Comparison of ENCODE assay signal across 1 cellular context in the genomic region with DNA sequence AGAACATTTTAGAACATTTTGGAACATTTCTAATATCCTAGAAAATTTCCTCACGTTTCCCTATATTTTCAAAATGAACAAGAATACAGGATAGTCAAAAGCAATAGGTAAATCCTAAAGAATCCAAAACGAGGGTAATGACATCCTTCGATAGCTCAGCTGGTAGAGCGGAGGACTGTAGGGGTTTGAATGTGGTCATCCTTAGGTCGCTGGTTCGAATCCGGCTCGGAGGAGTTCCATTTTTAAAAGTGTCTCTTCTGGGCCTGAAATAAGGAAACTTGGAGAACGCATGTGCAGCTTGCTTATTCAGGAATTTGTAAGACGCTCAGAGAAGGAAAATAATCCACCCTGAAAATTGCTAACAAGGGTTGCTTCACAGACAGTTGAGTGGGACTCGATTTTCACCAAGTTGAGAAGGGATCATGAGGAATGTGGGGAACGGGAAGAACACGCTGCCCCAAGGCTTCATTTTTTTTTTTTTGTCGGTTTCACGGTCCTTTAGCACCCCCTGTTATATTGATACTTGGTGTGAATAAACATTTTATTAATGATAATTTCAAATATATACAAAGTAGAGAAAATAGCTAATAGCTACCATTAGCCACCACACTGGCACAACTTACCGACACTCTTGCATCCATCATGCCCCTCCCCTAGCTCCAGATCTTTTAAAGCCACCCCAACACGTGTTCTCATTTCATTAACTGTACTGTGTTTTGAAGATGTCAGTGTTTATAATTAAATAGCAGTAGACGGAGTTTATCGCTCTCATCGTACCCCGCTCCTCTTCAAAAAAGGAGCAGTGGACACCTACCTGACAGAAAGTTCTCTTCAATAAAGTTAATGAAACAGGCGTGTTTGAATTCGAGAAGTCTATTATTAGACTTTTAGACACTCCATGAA.
TF ChIP-seq lines count a peak whose summit lies in the region.

No MANE protein-coding gene starts in this region.

TF ChIP-seq in K562, 482 proteins besides CTCF, POLR2A, EP300 and RAD21 (continued from another document and continues in another):
- TF ChIP-seq MEF2D (tag; conservative IDR thresholded peaks at IDR 0.05; ENCODE audit: low read depth) (no peak), ZNF584 (CRISPR knock-in tag; IDR thresholded peaks at IDR 0.05; ENCODE audit: low read depth) (peak; percentile 33; the same call in 1 of the 2 replicates), KAT7 (CRISPR knock-in tag; IDR thresholded peaks at IDR 0.05; ENCODE audit: borderline replicate concordance) (0 out of 2 replicates have a peak, but pooled peaks have one; percentile 62), ZFP36 (IDR thresholded peaks at IDR 0.05; ENCODE audit: low read depth, low read length, partially characterized antibody) (no peak), MTA1 (IDR thresholded peaks at IDR 0.05; ENCODE audit: borderline replicate concordance) (peak; percentile 46; the same call in 1 of the 2 replicates), ZNF316 (IDR thresholded peaks at IDR 0.05) (no peak), CSDE1 (IDR thresholded peaks at IDR 0.05) (peak in 1 of 2 experiments; percentile 76; a peak in 2 of 4 replicates), IRF1 (CRISPR knock-in tag; IDR thresholded peaks at IDR 0.05; ENCODE audit: borderline replicate concordance) (no peak), MLLT1 (IDR thresholded peaks at IDR 0.05) (no peak; a peak in 2 of 4 replicates), KLF10 (CRISPR knock-in tag; IDR thresholded peaks at IDR 0.05) (no peak), NFXL1 (CRISPR knock-in tag; IDR thresholded peaks at IDR 0.05) (no peak), ZNF644 (tag; IDR thresholded peaks at IDR 0.05; ENCODE audit: low read depth) (no peak), PHTF2 (CRISPR knock-in tag; IDR thresholded peaks at IDR 0.05) (no peak), ETV6 (IDR thresholded peaks at IDR 0.05; ENCODE audit: borderline replicate concordance in 1 of 2, low read depth in 2 of 2, low read length in 1 of 2) (peak; percentile 25 to 54; a peak in 1 of 4 replicates), ETV6 (CRISPR knock-in tag; IDR thresholded peaks at IDR 0.05; ENCODE audit: borderline replicate concordance) (no peak), PURB (CRISPR knock-in tag; IDR thresholded peaks at IDR 0.05; ENCODE audit: low read depth) (no peak), GABPA (tag; conservative IDR thresholded peaks at IDR 0.05; ENCODE audit: low read depth) (no peak), SRSF1 (IDR thresholded peaks at IDR 0.05; ENCODE audit: low read depth, low read length) (no peak), ZBTB1 (CRISPR knock-in tag; IDR thresholded peaks at IDR 0.05; ENCODE audit: borderline replicate concordance, low read depth) (no peak), FOXJ3 (CRISPR knock-in tag; IDR thresholded peaks at IDR 0.05) (no peak), ZC3H8 (IDR thresholded peaks at IDR 0.05) (no peak), PHB2 (IDR thresholded peaks at IDR 0.05; ENCODE audit: low read depth) (no peak), ZNF586 (CRISPR knock-in tag; conservative IDR thresholded peaks at IDR 0.05) (no peak), ZNF655 (CRISPR knock-in tag; IDR thresholded peaks at IDR 0.05) (no peak), ZNF551 (CRISPR knock-in tag; IDR thresholded peaks at IDR 0.05) (no peak), IRF2 (CRISPR knock-in tag; IDR thresholded peaks at IDR 0.05) (no peak), NELFE (IDR thresholded peaks at IDR 0.05; ENCODE audit: insufficient read depth, insufficient read length) (no peak), NONO (IDR thresholded peaks at IDR 0.05; ENCODE audit: low read depth in 2 of 2, low read length in 1 of 2) (no peak), PHF21A (IDR thresholded peaks at IDR 0.05; ENCODE audit: borderline replicate concordance, low read depth) (no peak; the same call in 1 of the 2 replicates), PHF20 (IDR thresholded peaks at IDR 0.05; ENCODE audit: partially characterized antibody) (no peak), ZFPM2 (CRISPR knock-in tag; IDR thresholded peaks at IDR 0.05) (no peak), COPS2 (conservative IDR thresholded peaks at IDR 0.05) (no peak), HMG20A (CRISPR knock-in tag; conservative IDR thresholded peaks at IDR 0.05) (no peak), KLF16 (IDR thresholded peaks at IDR 0.05) (no peak), CTBP1 (IDR thresholded peaks at IDR 0.05; ENCODE audit: borderline replicate concordance) (no peak; the same call in 1 of the 2 replicates), SMARCC2 (IDR thresholded peaks at IDR 0.05; ENCODE audit: low read depth) (no peak), ZBED1 (IDR thresholded peaks at IDR 0.05) (no peak), FOXM1 (IDR thresholded peaks at IDR 0.05; ENCODE audit: low read depth) (no peak), FOXM1 (CRISPR knock-in tag; IDR thresholded peaks at IDR 0.05; ENCODE audit: low read depth) (no peak), ILK (tag; IDR thresholded peaks at IDR 0.05; ENCODE audit: borderline replicate concordance, low read depth) (no peak), CEBPZ (IDR thresholded peaks at IDR 0.05; ENCODE audit: borderline replicate concordance, low read depth, low read length) (no peak), ZNF696 (CRISPR knock-in tag; conservative IDR thresholded peaks at IDR 0.05) (no peak), TAF9B (IDR thresholded peaks at IDR 0.05; ENCODE audit: partially characterized antibody) (peak; percentile 18)
- TF ChIP-seq, protein P1, sequence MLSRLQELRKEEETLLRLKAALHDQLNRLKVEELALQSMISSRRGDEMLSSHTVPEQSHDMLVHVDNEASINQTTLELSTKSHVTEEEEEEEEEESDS (CRISPR knock-in tag; IDR thresholded peaks at IDR 0.05), result no peak
- TF ChIP-seq, protein P2, sequence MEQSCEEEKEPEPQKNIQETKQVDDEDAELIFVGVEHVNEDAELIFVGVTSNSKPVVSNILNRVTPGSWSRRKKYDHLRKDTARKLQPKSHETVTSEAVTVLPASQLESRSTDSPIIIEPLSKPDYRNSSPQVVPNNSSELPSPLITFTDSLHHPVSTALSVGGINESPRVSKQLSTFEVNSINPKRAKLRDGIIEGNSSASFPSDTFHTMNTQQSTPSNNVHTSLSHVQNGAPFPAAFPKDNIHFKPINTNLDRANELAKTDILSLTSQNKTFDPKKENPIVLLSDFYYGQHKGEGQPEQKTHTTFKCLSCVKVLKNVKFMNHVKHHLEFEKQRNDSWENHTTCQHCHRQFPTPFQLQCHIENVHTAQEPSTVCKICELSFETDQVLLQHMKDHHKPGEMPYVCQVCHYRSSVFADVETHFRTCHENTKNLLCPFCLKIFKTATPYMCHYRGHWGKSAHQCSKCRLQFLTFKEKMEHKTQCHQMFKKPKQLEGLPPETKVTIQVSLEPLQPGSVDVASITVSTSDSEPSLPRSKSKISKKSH (CRISPR knock-in tag; IDR thresholded peaks at IDR 0.05), result no peak
- TF ChIP-seq, protein P3, sequence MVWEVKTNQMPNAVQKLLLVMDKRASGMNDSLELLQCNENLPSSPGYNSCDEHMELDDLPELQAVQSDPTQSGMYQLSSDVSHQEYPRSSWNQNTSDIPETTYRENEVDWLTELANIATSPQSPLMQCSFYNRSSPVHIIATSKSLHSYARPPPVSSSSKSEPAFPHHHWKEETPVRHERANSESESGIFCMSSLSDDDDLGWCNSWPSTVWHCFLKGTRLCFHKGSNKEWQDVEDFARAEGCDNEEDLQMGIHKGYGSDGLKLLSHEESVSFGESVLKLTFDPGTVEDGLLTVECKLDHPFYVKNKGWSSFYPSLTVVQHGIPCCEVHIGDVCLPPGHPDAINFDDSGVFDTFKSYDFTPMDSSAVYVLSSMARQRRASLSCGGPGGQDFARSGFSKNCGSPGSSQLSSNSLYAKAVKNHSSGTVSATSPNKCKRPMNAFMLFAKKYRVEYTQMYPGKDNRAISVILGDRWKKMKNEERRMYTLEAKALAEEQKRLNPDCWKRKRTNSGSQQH (CRISPR knock-in tag; IDR thresholded peaks at IDR 0.05), result peak; percentile 29; the same call in 1 of the 2 replicates
- TF ChIP-seq, protein P4, sequence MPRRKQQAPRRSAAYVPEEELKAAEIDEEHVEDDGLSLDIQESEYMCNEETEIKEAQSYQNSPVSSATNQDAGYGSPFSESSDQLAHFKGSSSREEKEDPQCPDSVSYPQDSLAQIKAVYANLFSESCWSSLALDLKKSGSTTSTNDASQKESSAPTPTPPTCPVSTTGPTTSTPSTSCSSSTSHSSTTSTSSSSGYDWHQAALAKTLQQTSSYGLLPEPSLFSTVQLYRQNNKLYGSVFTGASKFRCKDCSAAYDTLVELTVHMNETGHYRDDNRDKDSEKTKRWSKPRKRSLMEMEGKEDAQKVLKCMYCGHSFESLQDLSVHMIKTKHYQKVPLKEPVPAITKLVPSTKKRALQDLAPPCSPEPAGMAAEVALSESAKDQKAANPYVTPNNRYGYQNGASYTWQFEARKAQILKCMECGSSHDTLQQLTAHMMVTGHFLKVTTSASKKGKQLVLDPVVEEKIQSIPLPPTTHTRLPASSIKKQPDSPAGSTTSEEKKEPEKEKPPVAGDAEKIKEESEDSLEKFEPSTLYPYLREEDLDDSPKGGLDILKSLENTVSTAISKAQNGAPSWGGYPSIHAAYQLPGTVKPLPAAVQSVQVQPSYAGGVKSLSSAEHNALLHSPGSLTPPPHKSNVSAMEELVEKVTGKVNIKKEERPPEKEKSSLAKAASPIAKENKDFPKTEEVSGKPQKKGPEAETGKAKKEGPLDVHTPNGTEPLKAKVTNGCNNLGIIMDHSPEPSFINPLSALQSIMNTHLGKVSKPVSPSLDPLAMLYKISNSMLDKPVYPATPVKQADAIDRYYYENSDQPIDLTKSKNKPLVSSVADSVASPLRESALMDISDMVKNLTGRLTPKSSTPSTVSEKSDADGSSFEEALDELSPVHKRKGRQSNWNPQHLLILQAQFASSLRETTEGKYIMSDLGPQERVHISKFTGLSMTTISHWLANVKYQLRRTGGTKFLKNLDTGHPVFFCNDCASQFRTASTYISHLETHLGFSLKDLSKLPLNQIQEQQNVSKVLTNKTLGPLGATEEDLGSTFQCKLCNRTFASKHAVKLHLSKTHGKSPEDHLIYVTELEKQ (CRISPR knock-in tag; IDR thresholded peaks at IDR 0.05), result no peak
- TF ChIP-seq, protein P5, sequence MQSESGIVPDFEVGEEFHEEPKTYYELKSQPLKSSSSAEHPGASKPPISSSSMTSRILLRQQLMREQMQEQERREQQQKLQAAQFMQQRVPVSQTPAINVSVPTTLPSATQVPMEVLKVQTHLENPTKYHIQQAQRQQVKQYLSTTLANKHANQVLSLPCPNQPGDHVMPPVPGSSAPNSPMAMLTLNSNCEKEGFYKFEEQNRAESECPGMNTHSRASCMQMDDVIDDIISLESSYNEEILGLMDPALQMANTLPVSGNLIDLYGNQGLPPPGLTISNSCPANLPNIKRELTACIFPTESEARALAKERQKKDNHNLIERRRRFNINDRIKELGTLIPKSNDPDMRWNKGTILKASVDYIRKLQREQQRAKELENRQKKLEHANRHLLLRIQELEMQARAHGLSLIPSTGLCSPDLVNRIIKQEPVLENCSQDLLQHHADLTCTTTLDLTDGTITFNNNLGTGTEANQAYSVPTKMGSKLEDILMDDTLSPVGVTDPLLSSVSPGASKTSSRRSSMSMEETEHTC (IDR thresholded peaks at IDR 0.05), result no peak
